In genomic region chr12:81089412-81089811, GRCh38 we compare ENCODE assay signal across 31 cellular contexts. TPM values are rescaled to one million over a fixed set of nuclear protein-coding genes. Genes with fewer than 3 reads are reported as not detected.
"Had no signal": no experiment of that assay in that cellular context is flagged by ENCODE, and none has a peak within 500 bp of the region (broad histone marks: within the 10 kb centered on the region; RNA-seq: fewer than 3 reads in every experiment).

No MANE protein-coding gene starts in this region.

- ATAC-seq: activated CD8-positive, alpha-beta T cell treated with anti-CD3 and anti-CD28 coated beads, Interleukin-2, amount 10 ng/mL, durations not matched to agents 7 days and 5 days; body of pancreas; Panc1 had no signal

- H3K9me3 Mint-ChIP-seq: activated CD4-positive, alpha-beta T cell treated with anti-CD3 and anti-CD28 coated beads, Interleukin-2, amount 10 ng/mL, durations not matched to agents 7 days and 5 days; activated naive CD4-positive, alpha-beta T cell treated with anti-CD3 and anti-CD28 coated beads, Interleukin-2, amount 50 U/mL, for 24 hours; activated naive CD8-positive, alpha-beta T cell treated with anti-CD3 and anti-CD28 coated beads, Interleukin-2, amount 10 ng/mL, durations not matched to agents 7 days and 5 days; activated T-cell treated with anti-CD3 and anti-CD28 coated beads, Interleukin-2, amount 50 U/mL, for 24 hours; activated T-helper 2 cell treated with anti-CD3 and anti-CD28 coated beads, Interferon-gamma antibody, Interleukin-2, Interleukin-4, amounts not matched to agents 10 μg/mL and 5 μg/mL and 100 μg/mL, durations not matched to agents 14 hours and 24 hours and 36 hours; T-helper 1 cell treated with Interleukin-12 subunit alpha and Interleukin-12 subunit beta and Interleukin-4 antibody, amounts not matched to agents 30 μg/mL and 1 μg/mL, for 36 hours had no signal

- H3K9ac ChIP-seq: SK-N-SH had no signal

- H3K4me1 ChIP-seq: ascending aorta, body of pancreas, breast epithelium, SJSA1 had no signal

- H3K27ac Mint-ChIP-seq: activated CD4-positive, alpha-beta T cell treated with anti-CD3 and anti-CD28 coated beads, Interleukin-2, amount 10 ng/mL, durations not matched to agents 7 days and 5 days; activated CD8-positive, alpha-beta T cell treated with anti-CD3 and anti-CD28 coated beads, Interleukin-2, amount 10 ng/mL, durations not matched to agents 7 days and 5 days; activated naive CD4-positive, alpha-beta T cell treated with anti-CD3 and anti-CD28 coated beads, Interleukin-2, amount 50 U/mL, for 24 hours; activated naive CD8-positive, alpha-beta T cell treated with anti-CD3 and anti-CD28 coated beads, Interleukin-2, amount 10 ng/mL, durations not matched to agents 7 days and 5 days; activated T-cell treated with anti-CD3 and anti-CD28 coated beads, Interleukin-2, amount 50 U/mL, for 24 hours; activated T-helper 2 cell treated with anti-CD3 and anti-CD28 coated beads, Interferon-gamma antibody, Interleukin-2, Interleukin-4, amounts not matched to agents 10 μg/mL and 5 μg/mL and 100 μg/mL, durations not matched to agents 14 hours and 24 hours and 36 hours; T-helper 1 cell treated with Interleukin-12 subunit alpha and Interleukin-12 subunit beta and Interleukin-4 antibody, amounts not matched to agents 30 μg/mL and 1 μg/mL, for 36 hours; T-helper 2 cell treated with Interferon-gamma antibody and Interleukin-4, amounts not matched to agents 5 μg/mL and 100 μg/mL, for 36 hours had no signal

- DNase-seq: activated CD4-positive, alpha-beta T cell treated with anti-CD3 and anti-CD28 coated beads, Interleukin-2, amount 10 ng/mL, durations not matched to agents 7 days and 5 days; activated CD4-positive, alpha-beta T cell treated with anti-CD3 and anti-CD28 coated beads, Interleukin-2, amount 50 U/mL, for 48 hours; activated CD8-positive, alpha-beta T cell treated with anti-CD3 and anti-CD28 coated beads, Interleukin-2, amount 10 ng/mL, durations not matched to agents 7 days and 5 days; activated gamma-delta T cell; activated naive CD4-positive, alpha-beta T cell treated with Interleukin-2 at 50 U/mL for 16 hours; activated naive CD8-positive, alpha-beta T cell treated with anti-CD3 and anti-CD28 coated beads, Interleukin-2, amount 10 ng/mL, durations not matched to agents 7 days and 5 days; activated T-cell treated with anti-CD3 and anti-CD28 coated beads, Interleukin-2, amount 50 U/mL, for 24 hours; amygdala; body of pancreas; caudate nucleus; Karpas-422; KBM-7; NCI-H1048; NCI-H1105 treated with DMSO at 0.1 percent for 48 hours; NCI-H1436; NCI-H1694 treated with DMSO at 0.1 percent for 48 hours; NCI-H2029; NCI-H345; NCI-H524 treated with DMSO at 0.1 percent for 48 hours; SHP77 treated with DMSO at 0.1 percent for 48 hours; SK-N-SH had no signal

- H3K27ac ChIP-seq: ascending aorta, body of pancreas, breast epithelium, SJSA1 had no signal

- H3K9me3 ChIP-seq: ascending aorta, body of pancreas, breast epithelium, SJSA1, SK-N-SH had no signal

- H3K36me3 ChIP-seq: ascending aorta, breast epithelium, SJSA1 had no signal

- FAIRE-seq: TTC549 had no signal

- H3K4me3 Mint-ChIP-seq: activated CD4-positive, alpha-beta T cell treated with anti-CD3 and anti-CD28 coated beads, Interleukin-2, amount 10 ng/mL, durations not matched to agents 7 days and 5 days; activated CD8-positive, alpha-beta T cell treated with anti-CD3 and anti-CD28 coated beads, Interleukin-2, amount 10 ng/mL, durations not matched to agents 7 days and 5 days; activated naive CD4-positive, alpha-beta T cell treated with anti-CD3 and anti-CD28 coated beads, Interleukin-2, amount 50 U/mL, for 24 hours; activated naive CD8-positive, alpha-beta T cell treated with anti-CD3 and anti-CD28 coated beads, Interleukin-2, amount 10 ng/mL, durations not matched to agents 7 days and 5 days; activated T-cell treated with anti-CD3 and anti-CD28 coated beads, Interleukin-2, amount 50 U/mL, for 24 hours; T-helper 1 cell treated with Interleukin-12 subunit alpha and Interleukin-12 subunit beta and Interleukin-4 antibody, amounts not matched to agents 30 μg/mL and 1 μg/mL, for 36 hours; T-helper 2 cell treated with Interferon-gamma antibody and Interleukin-4, amounts not matched to agents 5 μg/mL and 100 μg/mL, for 36 hours had no signal

- H3K27me3 Mint-ChIP-seq: activated CD4-positive, alpha-beta T cell treated with anti-CD3 and anti-CD28 coated beads, Interleukin-2, amount 10 ng/mL, durations not matched to agents 7 days and 5 days; activated naive CD4-positive, alpha-beta T cell treated with anti-CD3 and anti-CD28 coated beads, Interleukin-2, amount 50 U/mL, for 24 hours; activated naive CD8-positive, alpha-beta T cell treated with anti-CD3 and anti-CD28 coated beads, Interleukin-2, amount 10 ng/mL, durations not matched to agents 7 days and 5 days; activated T-cell treated with anti-CD3 and anti-CD28 coated beads, Interleukin-2, amount 50 U/mL, for 24 hours had no signal

- H3K4me1 Mint-ChIP-seq: activated CD4-positive, alpha-beta T cell treated with anti-CD3 and anti-CD28 coated beads, Interleukin-2, amount 10 ng/mL, durations not matched to agents 7 days and 5 days; activated naive CD4-positive, alpha-beta T cell treated with anti-CD3 and anti-CD28 coated beads, Interleukin-2, amount 50 U/mL, for 24 hours; activated naive CD8-positive, alpha-beta T cell treated with anti-CD3 and anti-CD28 coated beads, Interleukin-2, amount 10 ng/mL, durations not matched to agents 7 days and 5 days had no signal

- H3K4me3 ChIP-seq: ascending aorta, body of pancreas, breast epithelium, SJSA1 had no signal

- H3K4me2 ChIP-seq: SK-N-SH had no signal

- H3K27me3 ChIP-seq: ascending aorta, body of pancreas, breast epithelium, SJSA1 had no signal

- H3K36me3 Mint-ChIP-seq: activated naive CD4-positive, alpha-beta T cell treated with anti-CD3 and anti-CD28 coated beads, Interleukin-2, amount 50 U/mL, for 24 hours; activated naive CD8-positive, alpha-beta T cell treated with anti-CD3 and anti-CD28 coated beads, Interleukin-2, amount 10 ng/mL, durations not matched to agents 7 days and 5 days had no signal

RNA-seq across cellular contexts. Expression of gene ACSS3, which starts 11.5 kb away (rescaled TPM):
- total RNA-seq: activated CD4-positive, alpha-beta T cell treated with anti-CD3 and anti-CD28 coated beads, Interleukin-2, amount 10 ng/mL, durations not matched to agents 7 days and 5 days; activated CD8-positive, alpha-beta T cell treated with anti-CD3 and anti-CD28 coated beads, Interleukin-2, amount 10 ng/mL, durations not matched to agents 7 days and 5 days; activated naive CD8-positive, alpha-beta T cell treated with anti-CD3 and anti-CD28 coated beads, Interleukin-2, amount 10 ng/mL, durations not matched to agents 7 days and 5 days; activated T-helper 2 cell treated with anti-CD3 and anti-CD28 coated beads, Interferon-gamma antibody, Interleukin-2, Interleukin-4, amounts not matched to agents 10 μg/mL and 5 μg/mL and 100 μg/mL, durations not matched to agents 14 hours and 24 hours and 36 hours; MCF 10A had no signal
